Comparison of ENCODE assay signal across 24 cellular contexts in the genomic region with DNA sequence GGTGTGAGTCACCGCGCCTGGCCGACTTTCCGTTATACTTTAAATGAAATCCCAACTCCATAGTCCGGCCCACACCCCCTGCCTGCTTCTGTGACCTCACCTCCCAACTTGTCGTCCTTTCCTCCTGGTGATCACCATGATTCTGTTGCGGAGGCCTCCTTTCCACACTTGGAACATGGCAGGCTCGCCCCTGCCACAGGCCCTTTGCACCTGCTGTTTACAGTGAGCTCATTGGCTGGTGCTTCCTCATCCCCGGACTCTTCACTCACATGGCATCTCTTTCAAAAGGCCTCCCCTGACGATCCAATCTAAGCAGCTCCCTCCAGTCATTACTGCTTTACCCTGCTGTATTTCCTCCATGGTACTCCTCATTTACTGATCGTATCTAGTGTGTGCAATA.
A peak's percentile ranks its signal among the peaks of the same experiment; 100 is the strongest.
DNase-seq lines count a peak whose midpoint lies in the region; ATAC-seq, FAIRE-seq and TF ChIP-seq lines count a peak whose summit lies in the region.
"Had no signal": no experiment of that assay in that cellular context is flagged by ENCODE, and none has a peak within 500 bp of the region (broad histone marks: within the 10 kb centered on the region; RNA-seq: fewer than 3 reads in every experiment).

No MANE protein-coding gene starts in this region.

- H3K36me3 Mint-ChIP-seq in GM23338 (ENCODE audit: low read depth), result peaks cover 23% of the 10 kb centered on the region
- H3K36me3 Mint-ChIP-seq in central memory CD8-positive, alpha-beta T cell (ENCODE audit: insufficient read depth), result peaks cover 9% of the 10 kb centered on the region
- no peaks in the 10 kb centered on the region for H3K36me3 Mint-ChIP-seq in natural killer cell treated with Interleukin-12 subunit alpha and Interleukin-12 subunit beta and Interleukin-15 and Interleukin-18, amount 100 ng/mL, for 72 hours

- no peak overlapping the region for H3K27ac Mint-ChIP-seq in GM23338
- H3K27ac Mint-ChIP-seq in central memory CD8-positive, alpha-beta T cell (ENCODE audit: low read depth), result peak overlapping the region; percentile 52
- H3K27ac Mint-ChIP-seq in natural killer cell treated with Interleukin-12 subunit alpha and Interleukin-12 subunit beta and Interleukin-15 and Interleukin-18, amount 100 ng/mL, for 72 hours, result peak overlapping the region; percentile 38 to 88

- H3K4me3 ChIP-seq in GM23338 (no peak overlapping the region), WERI-Rb-1 (ENCODE audit: low read depth, low read length) (no peak overlapping the region), upper lobe of left lung (no peak overlapping the region), kidney (ENCODE audit: low read length in 2 of 2) (no peak overlapping the region)
- H3K4me3 ChIP-seq: BLaER1, GM23248 had no signal

- H3K27me3 Mint-ChIP-seq in GM23338 (ENCODE audit: insufficient read depth, low read depth, poor library complexity), result peaks cover 5% of the 10 kb centered on the region
- H3K27me3 Mint-ChIP-seq in central memory CD8-positive, alpha-beta T cell, result no peaks in the 10 kb centered on the region
- H3K27me3 Mint-ChIP-seq in natural killer cell treated with Interleukin-12 subunit alpha and Interleukin-12 subunit beta and Interleukin-15 and Interleukin-18, amount 100 ng/mL, for 72 hours, result no peaks in the 10 kb centered on the region
- H3K27me3 Mint-ChIP-seq: CD4-positive, CD25-positive, alpha-beta regulatory T cell had no signal

- no peaks in the 10 kb centered on the region for H3K27me3 ChIP-seq in GM23338 (ENCODE audit: insufficient read depth)
- no peaks in the 10 kb centered on the region for H3K27me3 ChIP-seq in WERI-Rb-1 (ENCODE audit: insufficient read depth, low read depth, severe bottlenecking)
- no peaks in the 10 kb centered on the region for H3K27me3 ChIP-seq in upper lobe of left lung
- H3K27me3 ChIP-seq: BLaER1 had no signal

- no peak for FAIRE-seq in kidney (lab: Jason Lieb, UNC)
- FAIRE-seq: GM18507 had no signal

- intact Hi-C loops in posterior cingulate gyrus (cut with DNase I) (no loop called here), kidney (cut with DNase I) (no loop called here)

- H3K4me2 ChIP-seq in GM23338, result no peak overlapping the region
- H3K4me2 ChIP-seq: BLaER1, KMS-11 had no signal

- peaks cover 4% of the 10 kb centered on the region; the same call in 1 of the 3 replicates for H3K9me3 Mint-ChIP-seq in GM23338
- H3K9me3 Mint-ChIP-seq in central memory CD8-positive, alpha-beta T cell, result no peaks in the 10 kb centered on the region
- no peaks in the 10 kb centered on the region for H3K9me3 Mint-ChIP-seq in natural killer cell treated with Interleukin-12 subunit alpha and Interleukin-12 subunit beta and Interleukin-15 and Interleukin-18, amount 100 ng/mL, for 72 hours
- H3K9me3 Mint-ChIP-seq: CD4-positive, CD25-positive, alpha-beta regulatory T cell had no signal

- TF ChIP-seq CTCF in GM23338 (conservative IDR thresholded peaks at IDR 0.05; ENCODE audit: low read depth in 2 of 2) (no peak), WERI-Rb-1 (IDR thresholded peaks at IDR 0.05; ENCODE audit: low read depth, low read length) (no peak), upper lobe of left lung (IDR thresholded peaks at IDR 0.05) (no peak), kidney (IDR thresholded peaks at IDR 0.05; ENCODE audit: borderline replicate concordance, extremely low read depth, insufficient read depth) (no peak)

- DNase-seq in GM23338 (ENCODE audit: low spot score), result no peak
- no peak for DNase-seq in WERI-Rb-1
- DNase-seq in central memory CD8-positive, alpha-beta T cell (ENCODE audit: low spot score in 2 of 2), result no peak
- DNase-seq in natural killer cell treated with Interleukin-12 subunit alpha and Interleukin-12 subunit beta and Interleukin-15 and Interleukin-18, amount 100 ng/mL, for 72 hours (ENCODE audit: low spot score), result no peak
- DNase-seq in posterior cingulate gyrus, result no peak
- DNase-seq in upper lobe of left lung, result no peak
- no peak for DNase-seq in kidney
- DNase-seq: 8988T; CD4-positive, CD25-positive, alpha-beta regulatory T cell; GM23248; IMR-90; NCI-H1048; NCI-H1417; NCI-H2081; NCI-H226; NCI-H510A; NCI-H69; RPMI8226; SHP77 had no signal

- H3F3A ChIP-seq in GM23338 (replicated peaks; ENCODE audit: low read depth), result peaks cover 3% of the 10 kb centered on the region; the same call in 1 of the 2 replicates

- H3K4me3 Mint-ChIP-seq in GM23338, result no peak overlapping the region
- no peak overlapping the region for H3K4me3 Mint-ChIP-seq in central memory CD8-positive, alpha-beta T cell
- H3K4me3 Mint-ChIP-seq in natural killer cell treated with Interleukin-12 subunit alpha and Interleukin-12 subunit beta and Interleukin-15 and Interleukin-18, amount 100 ng/mL, for 72 hours, result no peak overlapping the region
- H3K4me3 Mint-ChIP-seq: CD4-positive, CD25-positive, alpha-beta regulatory T cell had no signal

- no peaks in the 10 kb centered on the region; the same call in 1 of the 2 replicates for H3K36me3 ChIP-seq in GM23338 (ENCODE audit: insufficient read depth)
- H3K36me3 ChIP-seq in WERI-Rb-1, result peaks cover 25% of the 10 kb centered on the region
- H3K36me3 ChIP-seq in upper lobe of left lung, result no peaks in the 10 kb centered on the region
- no peaks in the 10 kb centered on the region for H3K36me3 ChIP-seq in kidney (ENCODE audit: control insufficient read depth in 1 of 2, insufficient read depth in 2 of 2, low read length in 2 of 2)

- ATAC-seq in GM23338 (no peak), HG03432 (IDR thresholded peaks at IDR 0.05; ENCODE audit: unreplicated experiment) (no peak), upper lobe of left lung (ENCODE audit: low FRiP score in 2 of 2) (no peak)
- ATAC-seq in central memory CD8-positive, alpha-beta T cell (replicated peaks; ENCODE audit: extremely low read depth, poor library complexity, severe bottlenecking), result no peak
- ATAC-seq in natural killer cell treated with Interleukin-12 subunit alpha and Interleukin-12 subunit beta and Interleukin-15 and Interleukin-18, amount 100 ng/mL, for 72 hours, result no peak
- ATAC-seq: HCT116 had no signal

- H2AFZ ChIP-seq in GM23338, result no peak overlapping the region
- H2AFZ ChIP-seq: GM23248 had no signal

- peaks cover 18% of the 10 kb centered on the region for H4K20me1 ChIP-seq in GM23338 (replicated peaks; ENCODE audit: insufficient read depth)

- H3K9ac ChIP-seq in kidney (ENCODE audit: low read length in 2 of 2), result no peak overlapping the region
- H3K9ac ChIP-seq: BLaER1, GM23248, KMS-11 had no signal

- H3K4me1 Mint-ChIP-seq in GM23338, result peaks cover 62% of the 10 kb centered on the region
- H3K4me1 Mint-ChIP-seq in central memory CD8-positive, alpha-beta T cell, result peaks cover 51% of the 10 kb centered on the region
- H3K4me1 Mint-ChIP-seq in natural killer cell treated with Interleukin-12 subunit alpha and Interleukin-12 subunit beta and Interleukin-15 and Interleukin-18, amount 100 ng/mL, for 72 hours (ENCODE audit: low read depth in 2 of 2), result peaks cover 43 to 48% of the 10 kb centered on the region in 2 donors

- H3K9me3 ChIP-seq in WERI-Rb-1 (ENCODE audit: severe bottlenecking) (no peaks in the 10 kb centered on the region), upper lobe of left lung (no peaks in the 10 kb centered on the region), kidney (ENCODE audit: control insufficient read depth in 1 of 2, low read length in 2 of 2) (no peaks in the 10 kb centered on the region)
- H3K9me3 ChIP-seq: BLaER1 had no signal

- H3K9me2 ChIP-seq in GM23338 (ENCODE audit: insufficient read depth), result no peaks in the 10 kb centered on the region

- TF ChIP-seq EP300 in upper lobe of left lung (IDR thresholded peaks at IDR 0.05), result no peak

- H3K27ac ChIP-seq in GM23338 (ENCODE audit: low read depth), result peak overlapping the region; percentile 66; the same call in 1 of the 2 replicates
- H3K27ac ChIP-seq in WERI-Rb-1, result peak overlapping the region; percentile 94
- H3K27ac ChIP-seq in upper lobe of left lung, result no peak overlapping the region
- no peak overlapping the region for H3K27ac ChIP-seq in kidney (ENCODE audit: low read depth in 2 of 2, low read length in 2 of 2)
- H3K27ac ChIP-seq: BLaER1, GM23248, KMS-11 had no signal

- H3K4me1 ChIP-seq in GM23338 (ENCODE audit: insufficient read depth) (peaks cover 61% of the 10 kb centered on the region), upper lobe of left lung (no peaks in the 10 kb centered on the region), kidney (ENCODE audit: control insufficient read depth in 1 of 2, insufficient read depth in 1 of 2, low read depth in 1 of 2, low read length in 2 of 2) (peaks cover 0 to 3% of the 10 kb centered on the region in 2 donors)

- H3K79me2 ChIP-seq in GM23338 (replicated peaks; ENCODE audit: insufficient read depth), result peaks cover 100% of the 10 kb centered on the region

- WGBS in upper lobe of left lung, 2 donors, result 87 to 96% methylated on average over 11 of the region's 11 CpGs

- TF ChIP-seq POLR2A in upper lobe of left lung (IDR thresholded peaks at IDR 0.05), result no peak

TF ChIP-seq in GM23338, 12 proteins besides CTCF, POLR2A, EP300 and RAD21 (continues in another document):
- TF ChIP-seq STAT1 (IDR thresholded peaks at IDR 0.05; ENCODE audit: unreplicated experiment), result no peak
- TF ChIP-seq ZNF331 (CRISPR knock-in tag; IDR thresholded peaks at IDR 0.05; ENCODE audit: low read depth), result no peak
- TF ChIP-seq JUNB (IDR thresholded peaks at IDR 0.05; ENCODE audit: unreplicated experiment), result no peak
- TF ChIP-seq, protein P1, sequence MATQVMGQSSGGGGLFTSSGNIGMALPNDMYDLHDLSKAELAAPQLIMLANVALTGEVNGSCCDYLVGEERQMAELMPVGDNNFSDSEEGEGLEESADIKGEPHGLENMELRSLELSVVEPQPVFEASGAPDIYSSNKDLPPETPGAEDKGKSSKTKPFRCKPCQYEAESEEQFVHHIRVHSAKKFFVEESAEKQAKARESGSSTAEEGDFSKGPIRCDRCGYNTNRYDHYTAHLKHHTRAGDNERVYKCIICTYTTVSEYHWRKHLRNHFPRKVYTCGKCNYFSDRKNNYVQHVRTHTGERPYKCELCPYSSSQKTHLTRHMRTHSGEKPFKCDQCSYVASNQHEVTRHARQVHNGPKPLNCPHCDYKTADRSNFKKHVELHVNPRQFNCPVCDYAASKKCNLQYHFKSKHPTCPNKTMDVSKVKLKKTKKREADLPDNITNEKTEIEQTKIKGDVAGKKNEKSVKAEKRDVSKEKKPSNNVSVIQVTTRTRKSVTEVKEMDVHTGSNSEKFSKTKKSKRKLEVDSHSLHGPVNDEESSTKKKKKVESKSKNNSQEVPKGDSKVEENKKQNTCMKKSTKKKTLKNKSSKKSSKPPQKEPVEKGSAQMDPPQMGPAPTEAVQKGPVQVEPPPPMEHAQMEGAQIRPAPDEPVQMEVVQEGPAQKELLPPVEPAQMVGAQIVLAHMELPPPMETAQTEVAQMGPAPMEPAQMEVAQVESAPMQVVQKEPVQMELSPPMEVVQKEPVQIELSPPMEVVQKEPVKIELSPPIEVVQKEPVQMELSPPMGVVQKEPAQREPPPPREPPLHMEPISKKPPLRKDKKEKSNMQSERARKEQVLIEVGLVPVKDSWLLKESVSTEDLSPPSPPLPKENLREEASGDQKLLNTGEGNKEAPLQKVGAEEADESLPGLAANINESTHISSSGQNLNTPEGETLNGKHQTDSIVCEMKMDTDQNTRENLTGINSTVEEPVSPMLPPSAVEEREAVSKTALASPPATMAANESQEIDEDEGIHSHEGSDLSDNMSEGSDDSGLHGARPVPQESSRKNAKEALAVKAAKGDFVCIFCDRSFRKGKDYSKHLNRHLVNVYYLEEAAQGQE (IDR thresholded peaks at IDR 0.05; ENCODE audit: unreplicated experiment), result no peak
- TF ChIP-seq NANOG (IDR thresholded peaks at IDR 0.05; ENCODE audit: borderline replicate concordance), result no peak

Comparison
In these comparisons a context has a peak if more than half of its experiments do, and no peak if none do; other contexts are left out.
1. H3K27ac ChIP-seq: peak in GM23338 (single experiment) and WERI-Rb-1 (single experiment); none in upper lobe of left lung (0 of 4) and kidney (0 of 2).